In genomic region chr2:190169221-190170072, GRCh38 we compare ENCODE assay signal across 31 cellular contexts.
"Had no signal": no experiment of that assay in that cellular context is flagged by ENCODE, and none has a peak within 500 bp of the region (broad histone marks: within the 10 kb centered on the region; RNA-seq: fewer than 3 reads in every experiment).

No MANE protein-coding gene starts in this region.

- H3K4me1 Mint-ChIP-seq: activated B cell treated with CpG ODN at 0.5 μM for 24 hours; activated CD4-positive, alpha-beta T cell treated with anti-CD3 and anti-CD28 coated beads for 36 hours; naive thymus-derived CD4-positive, alpha-beta T cell; stimulated activated naive B cell treated with anti-CD40 and anti-IgM and Interleukin-4, amounts not matched to agents 10 μg/mL and 1 μg/mL and 100 μg/mL, for 72 hours; T-helper 17 cell had no signal

- H3K27ac Mint-ChIP-seq: activated B cell treated with CpG ODN at 0.5 μM for 24 hours; activated CD4-positive, alpha-beta T cell treated with anti-CD3 and anti-CD28 coated beads for 36 hours; activated naive CD8-positive, alpha-beta T cell; activated T-cell treated with anti-CD3 and anti-CD28 coated beads, Interleukin-2, amount 50 U/mL, for 72 hours; naive thymus-derived CD4-positive, alpha-beta T cell; stimulated activated naive B cell treated with anti-CD40 and anti-IgM and Interleukin-4, amounts not matched to agents 10 μg/mL and 1 μg/mL and 100 μg/mL, for 72 hours; T-helper 17 cell had no signal

- H3K4me3 ChIP-seq: body of pancreas, esophagus squamous epithelium, ovary, psoas muscle, smooth muscle cell, stomach, suprapubic skin, tibial artery, upper lobe of right lung had no signal

- H3K36me3 ChIP-seq: esophagus squamous epithelium, ovary, stomach, suprapubic skin, tibial artery, upper lobe of right lung had no signal

- DNase-seq: activated B cell treated with CpG ODN at 0.5 μM for 24 hours; activated CD4-positive, alpha-beta T cell treated with anti-CD3 and anti-CD28 coated beads for 36 hours; activated CD4-positive, alpha-beta T cell treated with anti-CD3 and anti-CD28 coated beads, Interleukin-2, amount 50 U/mL, for 4 hours; activated naive CD4-positive, alpha-beta T cell treated with Interleukin-2 at 50 U/mL for 16 hours; activated T-cell treated with anti-CD3 and anti-CD28 coated beads for 4 hours; activated T-cell treated with anti-CD3 and anti-CD28 coated beads, Interleukin-2, amount 50 U/mL, for 72 hours; aorta; body of pancreas; dermis blood vessel endothelial cell; effector CD4-positive, alpha-beta T cell; esophagus squamous epithelium; head of caudate nucleus; hippocampal formation; left cardiac atrium; midbrain; naive thymus-derived CD4-positive, alpha-beta T cell; ovary; psoas muscle; stimulated activated CD4-positive, alpha-beta T cell treated with anti-CD3 and anti-CD28 coated beads, Interleukin-1b, Interleukin-23, amount 100 ng/mL, for 48 hours; stimulated activated naive B cell treated with anti-CD40 and anti-IgM and Interleukin-4, amounts not matched to agents 10 μg/mL and 1 μg/mL and 100 μg/mL, for 72 hours; stomach; T-helper 17 cell; tibial artery; upper lobe of right lung had no signal

- H3K27ac ChIP-seq: body of pancreas, epithelial cell of prostate, esophagus squamous epithelium, ovary, psoas muscle, stomach, suprapubic skin, tibial artery, upper lobe of right lung had no signal

- H3K27me3 Mint-ChIP-seq: activated B cell treated with CpG ODN at 0.5 μM for 24 hours; activated CD4-positive, alpha-beta T cell treated with anti-CD3 and anti-CD28 coated beads for 36 hours; activated naive CD8-positive, alpha-beta T cell; T-helper 17 cell had no signal

- FAIRE-seq: colon, endometrium, keratinocyte had no signal

- H3K9me3 ChIP-seq: body of pancreas, esophagus squamous epithelium, ovary, psoas muscle, suprapubic skin, tibial artery, upper lobe of right lung had no signal

- H3K4me3 Mint-ChIP-seq: activated B cell treated with CpG ODN at 0.5 μM for 24 hours; activated CD4-positive, alpha-beta T cell treated with anti-CD3 and anti-CD28 coated beads for 36 hours; activated naive CD8-positive, alpha-beta T cell; activated T-cell treated with anti-CD3 and anti-CD28 coated beads, Interleukin-2, amount 50 U/mL, for 72 hours; naive thymus-derived CD4-positive, alpha-beta T cell; stimulated activated naive B cell treated with anti-CD40 and anti-IgM and Interleukin-4, amounts not matched to agents 10 μg/mL and 1 μg/mL and 100 μg/mL, for 72 hours; T-helper 17 cell had no signal

- H3K4me1 ChIP-seq: body of pancreas, esophagus squamous epithelium, psoas muscle, stomach, suprapubic skin, tibial artery, upper lobe of right lung had no signal

- H3K27me3 ChIP-seq: body of pancreas, esophagus squamous epithelium, ovary, stomach, suprapubic skin, tibial artery, upper lobe of right lung had no signal
